ENCODE assay signal across 13 cellular contexts in the genomic region with DNA sequence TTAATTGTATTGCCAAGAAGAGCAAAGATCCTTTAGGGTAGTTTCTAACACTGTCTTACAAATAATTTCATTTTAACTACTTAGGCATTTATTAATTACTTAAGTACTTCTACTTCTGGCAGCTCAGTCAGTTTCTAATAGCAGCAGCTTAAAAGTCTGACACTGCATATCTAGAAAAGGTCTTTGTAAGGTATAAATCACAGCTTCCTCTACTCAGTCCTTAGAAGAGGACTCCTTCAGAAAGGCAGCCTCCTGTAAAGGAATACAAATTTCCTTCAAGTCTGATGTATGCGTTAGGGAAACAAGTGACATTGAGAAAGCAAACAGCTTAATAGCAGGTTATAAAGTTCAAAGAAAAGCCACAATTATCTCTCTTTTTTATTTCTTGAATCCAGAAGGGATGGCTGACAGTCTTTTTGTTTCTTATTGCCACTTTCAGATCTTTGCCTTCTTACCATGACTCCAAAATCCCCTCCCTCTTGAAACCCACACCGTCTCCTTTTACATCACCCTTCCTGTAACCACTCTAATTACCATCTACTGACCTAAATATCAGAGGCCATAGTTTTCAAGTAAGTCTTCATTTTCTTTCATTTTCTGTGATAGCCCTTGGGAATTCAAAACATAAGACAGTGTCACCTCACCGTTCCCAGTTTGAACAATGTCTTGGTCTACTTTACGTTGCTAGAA.
DNase-seq lines count a peak whose midpoint lies in the region; ATAC-seq and TF ChIP-seq lines count a peak whose summit lies in the region.
"Had no signal": no experiment of that assay in that cellular context is flagged by ENCODE, and none has a peak within 500 bp of the region (broad histone marks: within the 10 kb centered on the region; RNA-seq: fewer than 3 reads in every experiment).

No MANE protein-coding gene starts in this region.

- H3K36me3 ChIP-seq in upper lobe of right lung = no peaks in the 10 kb centered on the region
- no peaks in the 10 kb centered on the region for H3K36me3 ChIP-seq in thyroid gland
- H3K36me3 ChIP-seq: BLaER1 treated with 17β-estradiol and CSF1 and Interleukin-3, amounts not matched to agents 10 nM and 100 nM; heart left ventricle had no signal

- TF ChIP-seq POLR2A in thyroid gland (IDR thresholded peaks at IDR 0.05) = no peak

- H3K27ac ChIP-seq in upper lobe of right lung (no peak overlapping the region), thyroid gland (no peak overlapping the region)
- H3K27ac ChIP-seq: BLaER1 treated with 17β-estradiol and CSF1 and Interleukin-3, amounts not matched to agents 10 nM and 100 nM; heart left ventricle had no signal

- H3K27me3 ChIP-seq in upper lobe of right lung (no peaks in the 10 kb centered on the region), thyroid gland (no peaks in the 10 kb centered on the region)
- H3K27me3 ChIP-seq: BLaER1 treated with 17β-estradiol and CSF1 and Interleukin-3, amounts not matched to agents 10 nM and 100 nM; heart left ventricle had no signal

- H3K9me3 Mint-ChIP-seq in WTC11 = peaks cover 11% of the 10 kb centered on the region; the same call in 1 of the 2 replicates
- no peaks in the 10 kb centered on the region for H3K9me3 Mint-ChIP-seq in stimulated activated naive CD8-positive, alpha-beta T cell treated with anti-CD3 and anti-CD28 coated beads, Interleukin-15, amount 100 ng/mL, for 72 hours
- H3K9me3 Mint-ChIP-seq: activated CD4-positive, alpha-beta memory T cell treated with anti-CD3 and anti-CD28 coated beads, Interleukin-2, amount 10 ng/mL, durations not matched to agents 7 days and 5 days had no signal

- no peaks in the 10 kb centered on the region for H3K36me3 Mint-ChIP-seq in WTC11
- H3K36me3 Mint-ChIP-seq: mesothelial cell of epicardium had no signal

- H3K4me1 ChIP-seq in upper lobe of right lung (no peaks in the 10 kb centered on the region), thyroid gland (no peaks in the 10 kb centered on the region)
- H3K4me1 ChIP-seq: BLaER1 treated with 17β-estradiol and CSF1 and Interleukin-3, amounts not matched to agents 10 nM and 100 nM; heart left ventricle had no signal

- 67 to 69% methylated on average over 4 of the region's 4 CpGs for WGBS in thyroid gland, 2 donors

- DNase-seq in WTC11 (ENCODE audit: low spot score) (no peak), upper lobe of right lung (no peak), SW 1271 (lab: John Stamatoyannopoulos, UW) (no peak), thyroid gland (no peak)
- DNase-seq in stimulated activated naive CD8-positive, alpha-beta T cell treated with anti-CD3 and anti-CD28 coated beads, Interleukin-15, amount 100 ng/mL, for 72 hours = no peak
- DNase-seq: activated CD4-positive, alpha-beta memory T cell treated with anti-CD3 and anti-CD28 coated beads, Interleukin-2, amount 10 ng/mL, durations not matched to agents 7 days and 5 days; heart left ventricle; T-helper 1 cell had no signal

- H3K4me3 ChIP-seq in upper lobe of right lung (no peak overlapping the region), thyroid gland (replicated peaks in 1 of 3) (no peak overlapping the region)
- H3K4me3 ChIP-seq: BLaER1 treated with 17β-estradiol and CSF1 and Interleukin-3, amounts not matched to agents 10 nM and 100 nM; heart left ventricle had no signal

- H3K4me1 Mint-ChIP-seq in WTC11 = peaks cover 3% of the 10 kb centered on the region; the same call in 1 of the 2 replicates
- H3K4me1 Mint-ChIP-seq in stimulated activated naive CD8-positive, alpha-beta T cell treated with anti-CD3 and anti-CD28 coated beads, Interleukin-15, amount 100 ng/mL, for 72 hours = no peaks in the 10 kb centered on the region
- H3K4me1 Mint-ChIP-seq: activated CD4-positive, alpha-beta memory T cell treated with anti-CD3 and anti-CD28 coated beads, Interleukin-2, amount 10 ng/mL, durations not matched to agents 7 days and 5 days had no signal

- POLR2A ChIA-PET in WTC11 (lab: Charles Lee) = no interaction called here

- intact Hi-C loops in upper lobe of right lung (cut with DNase I) (no loop called here), thyroid gland (cut with DNase I) (no loop called here)

- H3K27ac Mint-ChIP-seq in WTC11 = 0 out of 2 replicates have a peak overlapping the region, but pooled peaks have one; percentile 1
- H3K27ac Mint-ChIP-seq in stimulated activated naive CD8-positive, alpha-beta T cell treated with anti-CD3 and anti-CD28 coated beads, Interleukin-15, amount 100 ng/mL, for 72 hours = no peak overlapping the region
- H3K27ac Mint-ChIP-seq: activated CD4-positive, alpha-beta memory T cell treated with anti-CD3 and anti-CD28 coated beads, Interleukin-2, amount 10 ng/mL, durations not matched to agents 7 days and 5 days; mesothelial cell of epicardium had no signal

- no peak overlapping the region for H3K4me3 Mint-ChIP-seq in WTC11
- no peak overlapping the region for H3K4me3 Mint-ChIP-seq in stimulated activated naive CD8-positive, alpha-beta T cell treated with anti-CD3 and anti-CD28 coated beads, Interleukin-15, amount 100 ng/mL, for 72 hours
- H3K4me3 Mint-ChIP-seq: activated CD4-positive, alpha-beta memory T cell treated with anti-CD3 and anti-CD28 coated beads, Interleukin-2, amount 10 ng/mL, durations not matched to agents 7 days and 5 days; mesothelial cell of epicardium had no signal

- H3K27me3 Mint-ChIP-seq in WTC11 (ENCODE audit: low read depth) = no peaks in the 10 kb centered on the region
- H3K27me3 Mint-ChIP-seq in stimulated activated naive CD8-positive, alpha-beta T cell treated with anti-CD3 and anti-CD28 coated beads, Interleukin-15, amount 100 ng/mL, for 72 hours = no peaks in the 10 kb centered on the region

- H3K9me3 ChIP-seq in upper lobe of right lung (no peaks in the 10 kb centered on the region), thyroid gland (no peaks in the 10 kb centered on the region)
- H3K9me3 ChIP-seq: heart left ventricle had no signal

- TF ChIP-seq CTCF in WTC11 (IDR thresholded peaks at IDR 0.05) (no peak), upper lobe of right lung (IDR thresholded peaks at IDR 0.05) (no peak), thyroid gland (IDR thresholded peaks at IDR 0.05) (no peak)

- CTCF ChIA-PET in WTC11 (lab: Charles Lee) = no interaction called here

- peak; percentile 94 for ATAC-seq in GM18520 (IDR thresholded peaks at IDR 0.05; ENCODE audit: unreplicated experiment)
- peak; percentile 85 for ATAC-seq in GM21447 (IDR thresholded peaks at IDR 0.05; ENCODE audit: unreplicated experiment)
- ATAC-seq in HG03045 (IDR thresholded peaks at IDR 0.05; ENCODE audit: unreplicated experiment) = peak; percentile 94
- ATAC-seq in WTC11 = no peak
- no peak for ATAC-seq in upper lobe of right lung
- no peak for ATAC-seq in stimulated activated naive CD8-positive, alpha-beta T cell treated with anti-CD3 and anti-CD28 coated beads, Interleukin-15, amount 100 ng/mL, for 72 hours
- ATAC-seq: heart left ventricle had no signal

TF ChIP-seq in WTC11, 78 proteins besides CTCF, POLR2A, EP300 and RAD21:
- TF ChIP-seq, protein P1, sequence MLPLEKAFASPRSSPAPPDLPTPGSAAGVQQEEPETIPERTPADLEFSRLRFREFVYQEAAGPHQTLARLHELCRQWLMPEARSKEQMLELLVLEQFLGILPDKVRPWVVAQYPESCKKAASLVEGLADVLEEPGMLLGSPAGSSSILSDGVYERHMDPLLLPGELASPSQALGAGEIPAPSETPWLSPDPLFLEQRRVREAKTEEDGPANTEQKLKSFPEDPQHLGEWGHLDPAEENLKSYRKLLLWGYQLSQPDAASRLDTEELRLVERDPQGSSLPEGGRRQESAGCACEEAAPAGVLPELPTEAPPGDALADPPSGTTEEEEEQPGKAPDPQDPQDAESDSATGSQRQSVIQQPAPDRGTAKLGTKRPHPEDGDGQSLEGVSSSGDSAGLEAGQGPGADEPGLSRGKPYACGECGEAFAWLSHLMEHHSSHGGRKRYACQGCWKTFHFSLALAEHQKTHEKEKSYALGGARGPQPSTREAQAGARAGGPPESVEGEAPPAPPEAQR (CRISPR knock-in tag; IDR thresholded peaks at IDR 0.05) = no peak
- no peak for TF ChIP-seq ZNF396 (CRISPR knock-in tag; IDR thresholded peaks at IDR 0.05; ENCODE audit: borderline replicate concordance)
- no peak for TF ChIP-seq ZNF423 (CRISPR knock-in tag; IDR thresholded peaks at IDR 0.05)
- TF ChIP-seq FOXK1 (CRISPR knock-in tag; IDR thresholded peaks at IDR 0.05) = no peak
TF ChIP-seq in WTC11: peak in this region for 0.

Comparison
In these comparisons a context has a peak if more than half of its experiments do, and no peak if none do; other contexts are left out.
1. ATAC-seq: peak in GM18520 (single experiment), GM21447 (single experiment) and HG03045 (single experiment); none in WTC11 (single experiment), upper lobe of right lung (single experiment) and stimulated activated naive CD8-positive, alpha-beta T cell treated with anti-CD3 and anti-CD28 coated beads, Interleukin-15, amount 100 ng/mL, for 72 hours (single experiment).